26 cellular contexts compared by ENCODE assay signal in the genomic region with DNA sequence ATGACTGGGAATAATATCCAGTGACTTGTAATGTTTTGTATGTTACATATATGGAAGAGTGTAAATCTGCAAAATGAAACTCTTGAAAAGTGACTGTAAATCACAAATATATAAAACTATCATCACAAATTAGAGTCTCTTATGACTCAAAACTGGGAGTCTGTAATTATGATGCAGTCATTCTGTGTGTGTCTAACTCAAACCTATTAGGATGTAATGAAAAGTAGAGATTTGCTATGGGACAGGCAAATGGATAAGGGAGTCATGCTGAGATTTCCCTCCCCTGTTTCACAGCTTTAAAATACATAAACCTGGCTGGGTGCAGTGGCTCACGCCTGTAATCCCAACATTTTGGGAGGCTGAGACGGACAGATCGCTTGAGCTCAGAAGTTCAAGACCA. TPM values are rescaled to one million over a fixed set of nuclear protein-coding genes. Genes with fewer than 3 reads are reported as not detected.
DNase-seq lines count a peak whose midpoint lies in the region; ATAC-seq, FAIRE-seq and TF ChIP-seq lines count a peak whose summit lies in the region.
"Had no signal": no experiment of that assay in that cellular context is flagged by ENCODE, and none has a peak within 500 bp of the region (broad histone marks: within the 10 kb centered on the region; RNA-seq: fewer than 3 reads in every experiment).

No MANE protein-coding gene starts in this region.

- TF ChIP-seq CTCF in HEK293 (tag by site-specific recombination; IDR thresholded peaks at IDR 0.05) (no peak), K562 (IDR thresholded peaks at IDR 0.05 in 2 of 3, conservative IDR thresholded peaks at IDR 0.05 in 1 of 3; ENCODE audit: insufficient read depth in 2 of 3, low read depth in 1 of 3, low read length in 3 of 3) (no peak)

- intact Hi-C loops in K562 (cut with micrococcal nuclease): no loop called here

- H4K20me1 ChIP-seq in GM23248 (ENCODE audit: insufficient read depth) (no peaks in the 10 kb centered on the region), K562 (replicated peaks; ENCODE audit: control insufficient read depth, insufficient read depth, low read length) (no peaks in the 10 kb centered on the region)
- H4K20me1 ChIP-seq: BLaER1 had no signal

- POLR2A ChIA-PET in HEK293 (lab: Yijun Ruan, JAX) (no interaction called here), K562 (lab: Yijun Ruan, JAX) (interaction anchor here (0.6 to 12.6 kb wide), 7 partner anchors 15 to 1084 kb away, joined by 3 to 95 read pairs (median 3); a partner anchor contains a TSS)

- no peak overlapping the region for H3K4me3 ChIP-seq in GM23248
- no peak overlapping the region for H3K4me3 ChIP-seq in HEK293 (ENCODE audit: low read depth, low read length)
- no peak overlapping the region for H3K4me3 ChIP-seq in K562
- H3K4me3 ChIP-seq: BLaER1, GM12878 had no signal

- H3K4me1 ChIP-seq in GM23248 (ENCODE audit: insufficient read depth) (no peaks in the 10 kb centered on the region), HEK293 (ENCODE audit: control insufficient read depth, insufficient read depth, low read length) (0 out of 2 replicates have a peak, but pooled peaks cover 7% of the 10 kb centered on the region), K562 (replicated peaks in 1 of 2; ENCODE audit: control insufficient read depth in 2 of 2, insufficient read depth in 2 of 2, low read length in 2 of 2) (peaks cover 3 to 47% of the 10 kb centered on the region in 2 experiments)
- H3K4me1 ChIP-seq: BE2C had no signal

- no peaks in the 10 kb centered on the region for H3K79me2 ChIP-seq in GM23248 (ENCODE audit: insufficient read depth)
- H3K79me2 ChIP-seq in K562 (ENCODE audit: control insufficient read depth, insufficient read depth, low read length): no peaks in the 10 kb centered on the region

- H3K4me2 ChIP-seq in GM23248 (ENCODE audit: unreplicated experiment): no peak overlapping the region
- no peak overlapping the region for H3K4me2 ChIP-seq in K562 (ENCODE audit: insufficient read depth, low read length)
- H3K4me2 ChIP-seq: BLaER1 had no signal

- CTCF ChIA-PET in HEK293 (lab: Yijun Ruan, JAX): interaction anchor here (0.6 to 1.1 kb wide), 6 partner anchors 10 to 201 kb away, joined by 3 to 5 read pairs (median 3); no protein-coding TSS in a partner anchor
- CTCF ChIA-PET in K562 (lab: Yijun Ruan, JAX; ENCODE audit: low intra/inter-chr PET ratio): no interaction called here

- H3F3A ChIP-seq in GM23248 (ENCODE audit: insufficient read depth): peaks cover 20% of the 10 kb centered on the region; the same call in 1 of the 2 replicates

- BruUV-seq in K562 (replicated peaks; lab: Mats Ljungman, UMichigan): no TSS peak

- H3K27ac ChIP-seq in GM23248: no peak overlapping the region
- H3K27ac ChIP-seq in HEK293 (ENCODE audit: extremely low read depth, low read depth, low read length): no peak overlapping the region
- H3K27ac ChIP-seq in K562 (ENCODE audit: extremely low read depth, low read depth, low read length): no peak overlapping the region
- H3K27ac ChIP-seq: BLaER1 had no signal

- 68 to 71% methylated on average over 3 of the region's 3 CpGs for WGBS in GM23248 (ENCODE audit: low coverage in 1 of 2, low lambda C conversion rate in 2 of 2, missing lambda C conversion rate in 2 of 2), 2 experiments
- WGBS in K562 (ENCODE audit: insufficient coverage, low coverage, missing lambda C conversion rate): 63% methylated on average over 3 of the region's 3 CpGs

- no peak for TF ChIP-seq RAD21 in K562 (CRISPR knock-in tag; conservative IDR thresholded peaks at IDR 0.05 in 1 of 2, IDR thresholded peaks at IDR 0.05 in 1 of 2)

- H3K9me3 ChIP-seq in GM23248 (ENCODE audit: low read depth): no peaks in the 10 kb centered on the region
- H3K9me3 ChIP-seq in HEK293 (ENCODE audit: control insufficient read depth, insufficient read depth, low read depth, low read length): no peaks in the 10 kb centered on the region
- no peaks in the 10 kb centered on the region for H3K9me3 ChIP-seq in K562 (replicated peaks; ENCODE audit: control insufficient read depth, insufficient read depth, low read depth, low read length)
- H3K9me3 ChIP-seq: BE2C, BLaER1 had no signal

- H2AFZ ChIP-seq in GM23248: no peak overlapping the region
- H2AFZ ChIP-seq in K562 (ENCODE audit: low read depth, low read length): no peak overlapping the region

- H3K27me3 ChIP-seq in GM23248 (replicated peaks; ENCODE audit: insufficient read depth) (no peaks in the 10 kb centered on the region), K562 (ENCODE audit: control insufficient read depth in 2 of 2, insufficient read depth in 2 of 2, low read length in 2 of 2) (no peaks in the 10 kb centered on the region)
- H3K27me3 ChIP-seq: BE2C, BLaER1 had no signal

- TF ChIP-seq EP300 in K562 (IDR thresholded peaks at IDR 0.05; ENCODE audit: low read length): no peak

- FAIRE-seq in K562 (lab: Jason Lieb, UNC): no peak
- FAIRE-seq: A204.1, GM12878, GM12892, GM18507 had no signal

- DNase-seq in GM23248: peak; percentile 23
- no peak for DNase-seq in K562 (ENCODE audit: extremely low read depth in 1 of 4, low spot score in 3 of 4)
- DNase-seq in iPS-NIHi11 (ENCODE audit: low spot score): no peak
- DNase-seq in inferior parietal cortex (ENCODE audit: extremely low spot score): no peak
- DNase-seq: 8988T; ACHN; BE2C; C1 segment of cervical spinal cord; CD4-positive, alpha-beta memory T cell; CD4-positive, CD25-positive, alpha-beta regulatory T cell; CD8-positive, alpha-beta memory T cell; COR-L47; DMS 273 treated with DMSO at 0.1 percent for 48 hours; DMS153; DMS53; DMS79; DND-41; EL; GDM1 had no signal

- no peaks in the 10 kb centered on the region for H3K9me2 ChIP-seq in GM23248 (ENCODE audit: insufficient read depth)

- TF ChIP-seq POLR2A in K562 (conservative IDR thresholded peaks at IDR 0.05): no peak

- H3K9me1 ChIP-seq in K562 (ENCODE audit: control insufficient read depth, insufficient read depth, low read length): no peaks in the 10 kb centered on the region

- H3K9ac ChIP-seq in GM23248 (no peak overlapping the region), K562 (ENCODE audit: insufficient read depth in 1 of 2, low read depth in 2 of 2, low read length in 2 of 2) (no peak overlapping the region)
- H3K9ac ChIP-seq: BLaER1 had no signal

- in situ Hi-C loops in GM23248 (cut with MboI) (no loop called here), K562 (cut with MboI) (no loop called here)

- H3K36me3 ChIP-seq in GM23248 (ENCODE audit: low read depth): peaks cover 18% of the 10 kb centered on the region
- peaks cover 10 to 26% of the 10 kb centered on the region in 2 experiments for H3K36me3 ChIP-seq in HEK293 (ENCODE audit: control insufficient read depth in 2 of 2, insufficient read depth in 1 of 2, low read length in 2 of 2)
- H3K36me3 ChIP-seq in K562 (ENCODE audit: control insufficient read depth, insufficient read depth, low read length): peaks cover 31% of the 10 kb centered on the region

- no peak for ATAC-seq in K562
- ATAC-seq: GM12878 had no signal

TF ChIP-seq in HEK293, 187 proteins besides CTCF, POLR2A, EP300 and RAD21 (continues in another document):
- TF ChIP-seq ZNF629 (tag by site-specific recombination; IDR thresholded peaks at IDR 0.05): peak; percentile 68; the same call in 1 of the 2 replicates

TF ChIP-seq in K562, 482 proteins besides CTCF, POLR2A, EP300 and RAD21 (continues in another document):
- TF ChIP-seq PHF21A (IDR thresholded peaks at IDR 0.05; ENCODE audit: borderline replicate concordance, low read depth): peak; percentile 77; the same call in 1 of the 2 replicates

RNA-seq across cellular contexts. Expression of a gene that starts 8.6 kb away (rescaled TPM):
- 0.13 and 0.32 TPM in 2 replicates for total RNA-seq in GM23248 (2014; rRNA removed; shearing (Covaris generic))
- polyA plus RNA-seq in GM23248 (2016; fragmentation: Nextera tagmentation; extraction: Ambion mirVana): 0.33 and 0.34 TPM in 2 replicates
- not detected in 2 replicates for total RNA-seq in K562 (2011; cell fraction: chromatin; rRNA removed; ENCODE audit: low replicate concordance)
- not detected in 2 replicates for total RNA-seq in K562 (2011; cell fraction: nucleolus; rRNA removed)
- not detected in 2 replicates for total RNA-seq in K562 (2011; cell fraction: nucleoplasm; rRNA removed)
- 0.12 TPM in 1 of 2 replicates, not detected in the other for total RNA-seq in K562 (2014; rRNA removed)
- 0.19 and 0.22 TPM in 2 replicates for total RNA-seq in K562 (2014; rRNA removed; fragmentation: Illumina TruSeq; extraction: Trizol)
- 0.08 TPM in 1 of 2 replicates, not detected in the other for total RNA-seq in K562 (2015; rRNA removed; fragmentation: Illumina TruSeq; extraction: Trizol)
- total RNA-seq in K562 (2021): 0.04 TPM in 1 of 2 replicates, not detected in the other
- 0.07 TPM in 1 of 2 replicates, not detected in the other for polyA plus RNA-seq in K562 (2011; rRNA removed)
- 0.06 and 0.51 TPM in 2 replicates for polyA plus RNA-seq in K562 (2011; cell fraction: cytosol; rRNA removed)
- 0.04 and 0.09 TPM in 2 replicates for polyA plus RNA-seq in K562 (2011; cell fraction: nucleus; rRNA removed)
- 0.03 and 1.1 TPM in 2 replicates for polyA plus RNA-seq in K562 (2012)
- polyA plus RNA-seq in K562 (2014; fragmentation: Illumina TruSeq; extraction: Trizol): 0.28 TPM in 1 of 2 replicates, not detected in the other
- not detected for polyA plus RNA-seq in K562 (2014; fragmentation: Nextera tagmentation; extraction: Ambion mirVana)
- polyA plus RNA-seq in K562 (2014; rRNA removed): 0.15 and 0.53 TPM in 2 replicates
- not detected in 2 replicates for polyA minus RNA-seq in K562 (2011; rRNA and poly(A)+ RNA removed)
- not detected in 2 replicates for polyA minus RNA-seq in K562 (2011; cell fraction: cytosol; rRNA and poly(A)+ RNA removed)
- not detected in 2 replicates for polyA minus RNA-seq in K562 (2011; cell fraction: nucleus; rRNA and poly(A)+ RNA removed)
- polyA plus RNA-seq: CD14-positive monocyte had no signal

RNA-seq across cellular contexts. Expression of a gene that starts 31.5 kb away (rescaled TPM):
- total RNA-seq in GM23248 (2014; rRNA removed; shearing (Covaris generic)): 18.2 and 29.9 TPM in 2 replicates
- polyA plus RNA-seq in GM23248 (2016; fragmentation: Nextera tagmentation; extraction: Ambion mirVana): 28.1 and 29.8 TPM in 2 replicates
- total RNA-seq in K562 (2011; cell fraction: chromatin; rRNA removed; ENCODE audit: low replicate concordance): 72.0 and 118 TPM in 2 replicates
- 52.4 and 53.4 TPM in 2 replicates for total RNA-seq in K562 (2011; cell fraction: nucleolus; rRNA removed)
- total RNA-seq in K562 (2011; cell fraction: nucleoplasm; rRNA removed): 71.7 and 77.1 TPM in 2 replicates
- 69.9 and 81.4 TPM in 2 replicates for total RNA-seq in K562 (2014; rRNA removed)
- 97.2 and 109 TPM in 2 replicates for total RNA-seq in K562 (2014; rRNA removed; fragmentation: Illumina TruSeq; extraction: Trizol)
- 84.7 and 85.0 TPM in 2 replicates for total RNA-seq in K562 (2015; rRNA removed; fragmentation: Illumina TruSeq; extraction: Trizol)
- 92.6 and 103 TPM in 2 replicates for total RNA-seq in K562 (2021)
- 83.3 and 94.8 TPM in 2 replicates for polyA plus RNA-seq in K562 (2011; rRNA removed)
- 51.6 and 77.5 TPM in 2 replicates for polyA plus RNA-seq in K562 (2011; cell fraction: cytosol; rRNA removed)
- 58.7 and 70.3 TPM in 2 replicates for polyA plus RNA-seq in K562 (2011; cell fraction: nucleus; rRNA removed)
- polyA plus RNA-seq in K562 (2012): 57.6 and 58.4 TPM in 2 replicates
- polyA plus RNA-seq in K562 (2014; fragmentation: Illumina TruSeq; extraction: Trizol): 116 and 156 TPM in 2 replicates
- polyA plus RNA-seq in K562 (2014; fragmentation: Nextera tagmentation; extraction: Ambion mirVana): 10 to 100 TPM; 45.2 to 66.1 TPM
- 93.3 and 106 TPM in 2 replicates for polyA plus RNA-seq in K562 (2014; rRNA removed)
- polyA minus RNA-seq in K562 (2011; rRNA and poly(A)+ RNA removed): 241 and 312 TPM in 2 replicates
- polyA minus RNA-seq in K562 (2011; cell fraction: cytosol; rRNA and poly(A)+ RNA removed): 89.6 and 115 TPM in 2 replicates
- 27.6 and 48.0 TPM in 2 replicates for polyA minus RNA-seq in K562 (2011; cell fraction: nucleus; rRNA and poly(A)+ RNA removed)
